In genomic region chr11:12110714-12111481, GRCh38 we compare ENCODE assay signal across 8 cellular contexts. TPM values are rescaled to one million over a fixed set of nuclear protein-coding genes. Genes with fewer than 3 reads are reported as not detected.
DNase-seq lines count a peak whose midpoint lies in the region; ATAC-seq, FAIRE-seq and TF ChIP-seq lines count a peak whose summit lies in the region.

No MANE protein-coding gene starts in this region.

- H3K4me3 ChIP-seq in muscle layer of duodenum (ENCODE audit: low read depth in 1 of 2, low read length in 2 of 2), result peak overlapping the region; percentile 68 to 87

- H3K36me3 Mint-ChIP-seq in endothelial cell (ENCODE audit: low read depth, unreplicated experiment), result peaks cover 5% of the 10 kb centered on the region

- no peak for TF ChIP-seq CTCF in endothelial cell (IDR thresholded peaks at IDR 0.05; ENCODE audit: unreplicated experiment)

- no peaks in the 10 kb centered on the region for H3K9me3 ChIP-seq in muscle layer of duodenum (ENCODE audit: control insufficient read depth in 1 of 2, low read length in 2 of 2)

- peaks cover 10% of the 10 kb centered on the region for H3K27me3 Mint-ChIP-seq in endothelial cell (ENCODE audit: unreplicated experiment)

- ATAC-seq in GM21367 (IDR thresholded peaks at IDR 0.05; ENCODE audit: unreplicated experiment) (peak; percentile 18), HG03521 (IDR thresholded peaks at IDR 0.05; ENCODE audit: unreplicated experiment) (peak; percentile 30)

- DNase-seq in EH (ENCODE audit: low read depth), result peak; percentile 50
- DNase-seq in activated CD4-positive, CD25-positive, alpha-beta regulatory T cell treated with anti-CD3 and anti-CD28 coated beads, Interleukin-2, amount 50 U/mL, for 72 hours, result peak; percentile 42
- peak; percentile 21 for DNase-seq in endothelial cell (ENCODE audit: low spot score)
- peak; percentile 33 for DNase-seq in urothelium cell line (ENCODE audit: low spot score)
- no peak for DNase-seq in cerebellar nuclear complex (lab: John Stamatoyannopoulos, UW)

- H3K9me3 Mint-ChIP-seq in endothelial cell (ENCODE audit: unreplicated experiment), result no peaks in the 10 kb centered on the region

- H3K27me3 ChIP-seq in muscle layer of duodenum (ENCODE audit: low read depth, low read length), result no peaks in the 10 kb centered on the region

- no peak for FAIRE-seq in urothelium cell line (lab: Jason Lieb, UNC)

- peak overlapping the region; percentile 51 for H3K4me3 Mint-ChIP-seq in endothelial cell (ENCODE audit: unreplicated experiment)

- peak overlapping the region; percentile 85 for H3K27ac ChIP-seq in muscle layer of duodenum (ENCODE audit: low read length)

- H3K4me1 ChIP-seq in muscle layer of duodenum (ENCODE audit: control insufficient read depth in 1 of 2, insufficient read depth in 2 of 2, low read length in 2 of 2), result peaks cover 5 to 6% of the 10 kb centered on the region in 2 donors

- H3K27ac Mint-ChIP-seq in endothelial cell (ENCODE audit: unreplicated experiment), result no peak overlapping the region

- peaks cover 17% of the 10 kb centered on the region for H3K4me1 Mint-ChIP-seq in endothelial cell (ENCODE audit: unreplicated experiment)

- H3K36me3 ChIP-seq in muscle layer of duodenum (ENCODE audit: control insufficient read depth in 1 of 2, insufficient read depth in 2 of 2, low read length in 2 of 2), result no peaks in the 10 kb centered on the region

RNA-seq across cellular contexts. Expression of gene MICAL2, which starts 0.5 kb away (rescaled TPM):
- total RNA-seq in endothelial cell (ENCODE audit: unreplicated experiment), result 21.7 TPM

Comparison
In these comparisons a context has a peak if more than half of its experiments do, and no peak if none do; other contexts are left out.
1. DNase-seq: peak in EH (single experiment), activated CD4-positive, CD25-positive, alpha-beta regulatory T cell treated with anti-CD3 and anti-CD28 coated beads, Interleukin-2, amount 50 U/mL, for 72 hours (single experiment), endothelial cell (single experiment) and urothelium cell line (single experiment); none in cerebellar nuclear complex (0 of 2).